Comparison of ENCODE assay signal across 1 cellular context in genomic region chr11:76577921-76578654, GRCh38.
TF ChIP-seq lines count a peak whose summit lies in the region.

No MANE protein-coding gene starts in this region.

TF ChIP-seq in GM23338, 12 proteins besides CTCF, POLR2A, EP300 and RAD21 (continued from another document):
- TF ChIP-seq ZNF462 (CRISPR knock-in tag; IDR thresholded peaks at IDR 0.05) (no peak), STAT1 (IDR thresholded peaks at IDR 0.05; ENCODE audit: unreplicated experiment) (no peak), NANOG (IDR thresholded peaks at IDR 0.05; ENCODE audit: borderline replicate concordance) (no peak), ETS1 (IDR thresholded peaks at IDR 0.05) (no peak)
